12 cellular contexts compared by ENCODE assay signal in genomic region chr9:117763314-117763713, GRCh38. TPM values are rescaled to one million over a fixed set of nuclear protein-coding genes. Genes with fewer than 3 reads are reported as not detected.
DNase-seq lines count a peak whose midpoint lies in the region; TF ChIP-seq lines count a peak whose summit lies in the region.
"Had no signal": no experiment of that assay in that cellular context is flagged by ENCODE, and none has a peak within 500 bp of the region (broad histone marks: within the 10 kb centered on the region; RNA-seq: fewer than 3 reads in every experiment).

No MANE protein-coding gene starts in this region.

- H4K91ac ChIP-seq in neuronal stem cell (ENCODE audit: low read depth, low read length, poor library complexity), result no peak overlapping the region

- H2BK5ac ChIP-seq in neuronal stem cell (ENCODE audit: low read length), result no peak overlapping the region

- no peaks in the 10 kb centered on the region for H3K27me3 ChIP-seq in neuronal stem cell (ENCODE audit: control insufficient read depth in 3 of 3, insufficient read depth in 3 of 3, low read depth in 1 of 3, low read length in 3 of 3)
- H3K27me3 ChIP-seq: esophagus squamous epithelium had no signal

- H3K23ac ChIP-seq in neuronal stem cell (ENCODE audit: low read depth, low read length, poor library complexity), result no peak overlapping the region

- H3K9me3 ChIP-seq in neuronal stem cell (replicated peaks in 1 of 2; ENCODE audit: control insufficient read depth in 2 of 2, insufficient read depth in 1 of 2, low read depth in 1 of 2, low read length in 2 of 2), result no peaks in the 10 kb centered on the region
- H3K9me3 ChIP-seq: esophagus squamous epithelium had no signal

- no peak overlapping the region for H3K4me3 ChIP-seq in neuronal stem cell (ENCODE audit: low read length in 2 of 2)
- no peak overlapping the region for H3K4me3 ChIP-seq in lower leg skin (ENCODE audit: low read depth, poor library complexity, severe bottlenecking)
- H3K4me3 ChIP-seq: esophagus squamous epithelium had no signal

- H3K14ac ChIP-seq in neuronal stem cell (ENCODE audit: low read length), result no peak overlapping the region

- peaks cover 4 to 16% of the 10 kb centered on the region in 2 donors for H3K4me1 ChIP-seq in neuronal stem cell (ENCODE audit: control insufficient read depth in 2 of 2, insufficient read depth in 1 of 2, low read depth in 1 of 2, low read length in 2 of 2)
- H3K4me1 ChIP-seq: esophagus squamous epithelium had no signal

- no peak for TF ChIP-seq CTCF in lower leg skin (IDR thresholded peaks at IDR 0.05)

- H3K79me1 ChIP-seq in neuronal stem cell (ENCODE audit: low read depth, low read length), result no peaks in the 10 kb centered on the region

- DNase-seq in ELF-1 (ENCODE audit: low read depth, low spot score) (peak; percentile 23), LoVo (ENCODE audit: low spot score) (peak; percentile 46), dermis blood vessel endothelial cell (peak; percentile 64), neuronal stem cell (ENCODE audit: low spot score) (no peak), NCI-H82 (lab: John Stamatoyannopoulos, UW) (no peak), lower leg skin (ENCODE audit: low spot score in 2 of 2) (no peak), dedifferentiated amniotic fluid mesenchymal stem cell (ENCODE audit: extremely low spot score) (no peak)
- DNase-seq: activated CD8-positive, alpha-beta memory T cell treated with anti-CD3 and anti-CD28 coated beads, Interleukin-2, amount 10 ng/mL, durations not matched to agents 7 days and 5 days; esophagus squamous epithelium; NCI-H1092; NCI-H526 treated with DMSO at 0.1 percent for 48 hours; T-helper 1 cell had no signal

- H2BK15ac ChIP-seq in neuronal stem cell (ENCODE audit: low read length), result no peak overlapping the region

- H2AFZ ChIP-seq in neuronal stem cell (ENCODE audit: low read length), result peak overlapping the region; percentile 2

- H3K4me2 ChIP-seq in neuronal stem cell (ENCODE audit: insufficient read depth, low read length, poor library complexity, severe bottlenecking), result no peak overlapping the region

- no peak overlapping the region for H3K27ac ChIP-seq in neuronal stem cell (replicated peaks; ENCODE audit: low read length)
- H3K27ac ChIP-seq: esophagus squamous epithelium had no signal

- H3K9ac ChIP-seq in neuronal stem cell (ENCODE audit: low read depth, low read length, poor library complexity), result no peak overlapping the region

- H3K4ac ChIP-seq in neuronal stem cell (ENCODE audit: low read length), result no peak overlapping the region

- H3K18ac ChIP-seq in neuronal stem cell (ENCODE audit: low read length), result no peak overlapping the region

- intact Hi-C loops in lower leg skin (cut with DNase I; ENCODE audit: low total_unique reads), result no loop called here

- no CpG with 5 or more reads among the region's 4 CpGs for WGBS in neuronal stem cell (ENCODE audit: extremely low coverage in 2 of 2, insufficient read length in 2 of 2, insufficient replicate concordance in 1 of 2), 2 donors
- 18 to 48% methylated on average over 4 of the region's 4 CpGs for WGBS in lower leg skin, 2 donors

- no peak overlapping the region for H2BK12ac ChIP-seq in neuronal stem cell (ENCODE audit: low read length)

- no peak for TF ChIP-seq POLR2A in lower leg skin (IDR thresholded peaks at IDR 0.05)

- no peaks in the 10 kb centered on the region for H3K36me3 ChIP-seq in neuronal stem cell (replicated peaks in 1 of 2; ENCODE audit: control insufficient read depth in 2 of 2, insufficient read depth in 2 of 2, low read length in 2 of 2)
- H3K36me3 ChIP-seq: esophagus squamous epithelium had no signal

- no peak overlapping the region for H2AK5ac ChIP-seq in neuronal stem cell (ENCODE audit: low read depth, low read length)

- no peak overlapping the region for H2BK120ac ChIP-seq in neuronal stem cell (ENCODE audit: low read depth, low read length)

- no peak overlapping the region for H4K8ac ChIP-seq in neuronal stem cell (ENCODE audit: low read depth, low read length)

RNA-seq across cellular contexts. Expression of gene TLR4, which starts 59.1 kb away (rescaled TPM):
- total RNA-seq in dermis blood vessel endothelial cell (117 and 184 TPM in 2 replicates), lower leg skin (10 to 100 TPM in 1 of 4 donors, 1 to 10 TPM in 3; 3.9 to 11.3 (median 5.3) TPM)
- 0.29 TPM for polyA plus RNA-seq in neuronal stem cell (2013, experiment 1 of 2)
- polyA plus RNA-seq in neuronal stem cell (2013, experiment 2 of 2), result 0.33 TPM
- total RNA-seq: activated CD8-positive, alpha-beta memory T cell treated with anti-CD3 and anti-CD28 coated beads, Interleukin-2, amount 10 ng/mL, durations not matched to agents 7 days and 5 days had no signal

Comparison
In these comparisons a context has a peak if more than half of its experiments do, and no peak if none do; other contexts are left out.
1. DNase-seq: peak in ELF-1 (single experiment), LoVo (single experiment) and dermis blood vessel endothelial cell (single experiment); none in neuronal stem cell (single experiment), NCI-H82 (single experiment), lower leg skin (0 of 2) and dedifferentiated amniotic fluid mesenchymal stem cell (single experiment).